Comparison of ENCODE assay signal across 22 cellular contexts in the genomic region with DNA sequence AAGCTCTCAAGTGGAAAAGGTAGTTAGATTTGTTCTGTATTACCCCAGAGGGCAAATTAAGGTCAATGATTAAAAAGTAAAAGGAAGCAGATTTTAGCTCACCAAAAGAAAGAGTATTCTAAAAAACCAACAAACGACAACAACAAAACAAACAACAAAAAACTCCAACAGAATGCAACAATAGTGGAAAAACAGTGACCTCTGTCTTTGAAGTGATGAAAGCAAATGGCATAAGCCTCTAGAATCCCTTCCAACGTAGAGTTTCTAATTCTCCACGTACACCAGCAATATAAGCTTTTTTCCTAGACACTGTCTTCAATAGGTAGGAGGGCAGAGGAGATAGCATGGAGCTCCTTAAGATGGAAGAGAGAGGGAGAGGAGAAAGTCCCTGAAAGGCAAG.
"Had no signal": no experiment of that assay in that cellular context is flagged by ENCODE, and none has a peak within 500 bp of the region (broad histone marks: within the 10 kb centered on the region; RNA-seq: fewer than 3 reads in every experiment).

No MANE protein-coding gene starts in this region.

- DNase-seq: effector CD8-positive, alpha-beta T cell; gastrocnemius medialis; glutamatergic neuron; kidney; left cardiac atrium; left ventricle myocardium inferior; mesendoderm; naive thymus-derived CD4-positive, alpha-beta T cell; nucleus accumbens; ovary; right cardiac atrium; small intestine; stimulated activated CD4-positive, alpha-beta T cell treated with anti-CD3 and anti-CD28 coated beads, Interleukin-12 subunit alpha, Interleukin-12 subunit beta, amount 100 ng/mL, for 4 hours; stimulated activated naive CD4-positive, alpha-beta T cell; stomach; substantia nigra; transverse colon had no signal

- H3K4me2 ChIP-seq: neural progenitor cell had no signal

- H3K27ac ChIP-seq: coronary artery, esophagus muscularis mucosa, gastrocnemius medialis, neural progenitor cell, ovary, stomach, thoracic aorta, transverse colon had no signal

- H3K27me3 ChIP-seq: esophagus muscularis mucosa, gastrocnemius medialis, neural progenitor cell, ovary, stomach, transverse colon had no signal

- H3K4me3 ChIP-seq: coronary artery, esophagus muscularis mucosa, gastrocnemius medialis, left ventricle myocardium inferior, lung, neural progenitor cell, ovary, stomach, thoracic aorta, transverse colon had no signal

- H3K36me3 ChIP-seq: esophagus muscularis mucosa, gastrocnemius medialis, left ventricle myocardium inferior, neural progenitor cell, ovary, stomach, thoracic aorta, transverse colon had no signal

- H3K9me3 ChIP-seq: esophagus muscularis mucosa, gastrocnemius medialis, left ventricle myocardium inferior, ovary, stomach, thoracic aorta, transverse colon had no signal

- H2AFZ ChIP-seq: neural progenitor cell had no signal
